In the genomic region with DNA sequence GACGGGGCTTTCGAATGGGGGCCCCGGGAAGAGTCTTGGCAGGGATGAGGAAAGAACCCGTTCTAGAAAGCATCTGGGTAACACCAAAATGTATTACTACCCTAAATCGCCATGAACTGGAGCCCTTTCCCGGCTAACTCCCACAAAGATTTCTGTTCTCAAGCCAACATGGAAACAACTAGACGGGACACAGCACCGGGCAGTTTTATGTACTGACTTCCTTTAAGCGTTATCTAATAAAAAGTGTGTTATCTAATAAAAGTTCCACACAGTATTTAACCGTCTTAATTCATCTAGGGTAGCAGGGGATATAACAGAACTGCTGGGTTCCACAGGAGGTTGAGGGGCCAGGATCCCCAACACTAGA, we compare ENCODE assay signal across 8 cellular contexts. TPM values are rescaled to one million over a fixed set of nuclear protein-coding genes. Genes with fewer than 3 reads are reported as not detected.
A peak's percentile ranks its signal among the peaks of the same experiment; 100 is the strongest.
DNase-seq lines count a peak whose midpoint lies in the region; ATAC-seq and TF ChIP-seq lines count a peak whose summit lies in the region.

No MANE protein-coding gene starts in this region.

- H3K56ac ChIP-seq in H9 (ENCODE audit: insufficient read length, low read depth, low read length): no peak overlapping the region

- no peak overlapping the region for H2BK12ac ChIP-seq in H9 (ENCODE audit: insufficient read length, low read depth, low read length)

- H2AFZ ChIP-seq in H9 (ENCODE audit: low read length): no peak overlapping the region

- H3K9ac ChIP-seq in H9 (ENCODE audit: extremely low read depth, insufficient read length, low read length): no peak overlapping the region

- no peaks in the 10 kb centered on the region for H3K79me2 ChIP-seq in H9 (ENCODE audit: insufficient read depth, low read length)

- no peak overlapping the region for H2BK5ac ChIP-seq in H9 (ENCODE audit: insufficient read length, low read length)

- H3K27me3 Mint-ChIP-seq in H9 (ENCODE audit: low read depth): no peaks in the 10 kb centered on the region
- H3K27me3 Mint-ChIP-seq in activated naive CD8-positive, alpha-beta T cell treated with anti-CD3 and anti-CD28 coated beads, Interleukin-2, amount 50 U/mL, for 24 hours: no peaks in the 10 kb centered on the region

- no peak for TF ChIP-seq CTCF in H9 (conservative IDR thresholded peaks at IDR 0.05)

- H3K4me1 ChIP-seq in H9 (ENCODE audit: insufficient read depth, low read length): no peaks in the 10 kb centered on the region

- no peak overlapping the region for H3K14ac ChIP-seq in H9 (ENCODE audit: insufficient read depth, low read length)

- no peak for ATAC-seq in activated naive CD8-positive, alpha-beta T cell treated with anti-CD3 and anti-CD28 coated beads, Interleukin-2, amount 50 U/mL, for 24 hours
- ATAC-seq in stimulated activated effector memory CD8-positive, alpha-beta T cell treated with anti-CD3 and anti-CD28 coated beads, Interleukin-12 subunit alpha, Interleukin-12 subunit beta, amount 100 ng/mL, for 72 hours: no peak

- H4K5ac ChIP-seq in H9 (ENCODE audit: insufficient read length, low read depth, low read length): no peak overlapping the region

- no peak overlapping the region for H3K4ac ChIP-seq in H9 (ENCODE audit: low read depth, low read length)

- no peaks in the 10 kb centered on the region for H3K79me1 ChIP-seq in H9 (ENCODE audit: insufficient read depth, low read depth, low read length, poor library complexity, severe bottlenecking)

- H3K18ac ChIP-seq in H9 (ENCODE audit: insufficient read length, low read depth, low read length): no peak overlapping the region

- peaks cover 5 to 51% (median 24%) of the 10 kb centered on the region in 3 experiments; a peak in 6 of 7 replicates for H3K36me3 Mint-ChIP-seq in H9 (ENCODE audit: insufficient read depth in 1 of 3, low read depth in 3 of 3)
- H3K36me3 Mint-ChIP-seq in activated naive CD8-positive, alpha-beta T cell treated with anti-CD3 and anti-CD28 coated beads, Interleukin-2, amount 50 U/mL, for 24 hours (ENCODE audit: low read depth): peaks cover 28% of the 10 kb centered on the region
- peaks cover 56% of the 10 kb centered on the region for H3K36me3 Mint-ChIP-seq in stimulated activated effector memory CD8-positive, alpha-beta T cell treated with anti-CD3 and anti-CD28 coated beads, Interleukin-12 subunit alpha, Interleukin-12 subunit beta, amount 100 ng/mL, for 72 hours

- peaks cover 2% of the 10 kb centered on the region for H3K23me2 ChIP-seq in H9 (ENCODE audit: insufficient read length, low read depth, low read length, poor library complexity, severe bottlenecking)

- peak overlapping the region in 1 of 2 experiments; percentile 50; a peak in 1 of 5 replicates for H3K4me3 Mint-ChIP-seq in H9
- peak overlapping the region; percentile 75 for H3K4me3 Mint-ChIP-seq in activated naive CD8-positive, alpha-beta T cell treated with anti-CD3 and anti-CD28 coated beads, Interleukin-2, amount 50 U/mL, for 24 hours
- H3K4me3 Mint-ChIP-seq in stimulated activated effector memory CD8-positive, alpha-beta T cell treated with anti-CD3 and anti-CD28 coated beads, Interleukin-12 subunit alpha, Interleukin-12 subunit beta, amount 100 ng/mL, for 72 hours: peak overlapping the region; percentile 82

- H3K4me3 ChIP-seq in iPS-11a (ENCODE audit: low read depth, low read length): peak overlapping the region; percentile 10

- no peak overlapping the region for H3K23ac ChIP-seq in H9 (ENCODE audit: insufficient read length, low read depth, low read length)

- no peaks in the 10 kb centered on the region for H3K9me3 Mint-ChIP-seq in H9
- no peaks in the 10 kb centered on the region for H3K9me3 Mint-ChIP-seq in activated naive CD8-positive, alpha-beta T cell treated with anti-CD3 and anti-CD28 coated beads, Interleukin-2, amount 50 U/mL, for 24 hours
- no peaks in the 10 kb centered on the region for H3K9me3 Mint-ChIP-seq in stimulated activated effector memory CD8-positive, alpha-beta T cell treated with anti-CD3 and anti-CD28 coated beads, Interleukin-12 subunit alpha, Interleukin-12 subunit beta, amount 100 ng/mL, for 72 hours

- DNase-seq in H9 (no peak), SW 1271 (lab: John Stamatoyannopoulos, UW) (no peak), NCI-H1105 treated with DMSO at 0.1 percent for 48 hours (lab: John Stamatoyannopoulos, UW) (no peak), NCI-H748 treated with DMSO at 0.1 percent for 48 hours (lab: John Stamatoyannopoulos, UW) (no peak), GM19240 (ENCODE audit: insufficient read length, low spot score) (no peak)
- DNase-seq in activated naive CD8-positive, alpha-beta T cell treated with anti-CD3 and anti-CD28 coated beads, Interleukin-2, amount 50 U/mL, for 24 hours: no peak
- DNase-seq in stimulated activated effector memory CD8-positive, alpha-beta T cell treated with anti-CD3 and anti-CD28 coated beads, Interleukin-12 subunit alpha, Interleukin-12 subunit beta, amount 100 ng/mL, for 72 hours (ENCODE audit: low spot score in 2 of 2): no peak

- H3K27ac ChIP-seq in H9 (ENCODE audit: insufficient read length, low read depth, low read length): no peak overlapping the region

- no peak overlapping the region for H4K91ac ChIP-seq in H9 (ENCODE audit: insufficient read length, low read depth, low read length)

- H3T11ph ChIP-seq in H9 (ENCODE audit: low read length): no peak overlapping the region

- H3K4me1 Mint-ChIP-seq in H9: no peaks in the 10 kb centered on the region
- H3K4me1 Mint-ChIP-seq in activated naive CD8-positive, alpha-beta T cell treated with anti-CD3 and anti-CD28 coated beads, Interleukin-2, amount 50 U/mL, for 24 hours: peaks cover 45% of the 10 kb centered on the region
- H3K4me1 Mint-ChIP-seq in stimulated activated effector memory CD8-positive, alpha-beta T cell treated with anti-CD3 and anti-CD28 coated beads, Interleukin-12 subunit alpha, Interleukin-12 subunit beta, amount 100 ng/mL, for 72 hours: peaks cover 28% of the 10 kb centered on the region

- H3K27ac Mint-ChIP-seq in H9: peak overlapping the region in 2 of 3 experiments; percentile 27 to 67; a peak in 4 of 7 replicates
- H3K27ac Mint-ChIP-seq in activated naive CD8-positive, alpha-beta T cell treated with anti-CD3 and anti-CD28 coated beads, Interleukin-2, amount 50 U/mL, for 24 hours: peak overlapping the region; percentile 90
- H3K27ac Mint-ChIP-seq in stimulated activated effector memory CD8-positive, alpha-beta T cell treated with anti-CD3 and anti-CD28 coated beads, Interleukin-12 subunit alpha, Interleukin-12 subunit beta, amount 100 ng/mL, for 72 hours: peak overlapping the region; percentile 96

- no peak overlapping the region for H2BK20ac ChIP-seq in H9 (ENCODE audit: low read depth, low read length, poor library complexity, severe bottlenecking)

- H2AK5ac ChIP-seq in H9 (ENCODE audit: insufficient read length, low read length): no peak overlapping the region

- no CpG with 5 or more reads among the region's 10 CpGs for WGBS in H9 (ENCODE audit: extremely low coverage, insufficient read length, low lambda C conversion rate)

- peak overlapping the region; percentile 5 for H3K4me2 ChIP-seq in H9 (ENCODE audit: insufficient read depth, insufficient read length, low read length)

- H3K27me3 ChIP-seq in H9 (ENCODE audit: insufficient read depth, low read length): no peaks in the 10 kb centered on the region

- H3K9me3 ChIP-seq in H9 (ENCODE audit: control insufficient read depth, low read depth, low read length): no peaks in the 10 kb centered on the region

- H4K20me1 ChIP-seq in H9 (ENCODE audit: control insufficient read depth, insufficient read depth, insufficient read length): no peaks in the 10 kb centered on the region

- no peak overlapping the region for H2BK120ac ChIP-seq in H9 (ENCODE audit: low read depth, low read length, poor library complexity, severe bottlenecking)

- no peak overlapping the region for H4K8ac ChIP-seq in H9 (replicated peaks; ENCODE audit: insufficient read length, low read depth, low read length)

- H2BK15ac ChIP-seq in H9 (ENCODE audit: low read depth, low read length): no peak overlapping the region

RNA-seq across cellular contexts. Expression of gene C3orf62, which starts 0.3 kb away (rescaled TPM):
- 4.5 and 4.6 TPM in 2 replicates for total RNA-seq in H9 (2021)
